In the genomic region with DNA sequence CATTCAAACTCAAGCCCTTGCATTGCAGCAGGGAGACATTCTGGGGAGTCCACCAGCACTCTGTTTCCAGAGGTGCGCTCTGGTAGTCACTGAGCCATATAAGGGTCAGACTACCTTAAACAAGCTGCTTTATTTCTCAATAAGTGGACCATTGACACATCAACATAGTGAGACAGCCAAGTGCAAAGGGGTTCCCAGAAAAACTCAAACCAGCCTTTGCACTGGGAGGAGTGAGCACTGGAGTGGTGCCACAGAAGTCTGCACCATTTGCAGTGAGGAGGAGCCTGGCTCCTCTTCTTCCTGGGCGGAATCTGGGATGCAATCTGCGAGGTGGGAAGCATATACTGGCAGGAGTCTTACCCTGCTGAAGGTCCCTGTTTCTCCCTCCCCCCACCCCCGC, we compare ENCODE assay signal across 33 cellular contexts.
"Had no signal": no experiment of that assay in that cellular context is flagged by ENCODE, and none has a peak within 500 bp of the region (broad histone marks: within the 10 kb centered on the region; RNA-seq: fewer than 3 reads in every experiment).

No MANE protein-coding gene starts in this region.

- H3K27ac ChIP-seq: adrenal gland, body of pancreas, colonic mucosa, epithelial cell of prostate, esophagus squamous epithelium, WERI-Rb-1 had no signal

- H3K4me3 ChIP-seq: adrenal gland, body of pancreas, colonic mucosa, esophagus squamous epithelium had no signal

- H3K9me3 ChIP-seq: adrenal gland, body of pancreas, colonic mucosa, esophagus squamous epithelium had no signal

- DNase-seq: activated B cell treated with CpG ODN at 0.5 μM for 24 hours; activated CD4-positive, alpha-beta memory T cell treated with anti-CD3 and anti-CD28 coated beads for 36 hours; activated CD4-positive, alpha-beta T cell treated with anti-CD3 and anti-CD28 coated beads for 36 hours; activated CD4-positive, alpha-beta T cell treated with anti-CD3 and anti-CD28 coated beads, Interleukin-2, amount 10 ng/mL, durations not matched to agents 24 days and 14 days; activated CD8-positive, alpha-beta memory T cell treated with anti-CD3 and anti-CD28 coated beads, Interleukin-2, amount 10 ng/mL, durations not matched to agents 7 days and 5 days; activated CD8-positive, alpha-beta memory T cell treated with anti-CD3 and anti-CD28 coated beads, Interleukin-2, amount 50 U/mL, for 4 hours; activated CD8-positive, alpha-beta T cell treated with anti-CD3 and anti-CD28 coated beads, Interleukin-2, amount 10 ng/mL, durations not matched to agents 7 days and 5 days; activated effector memory CD4-positive, alpha-beta T cell treated with anti-CD3 and anti-CD28 coated beads, Interleukin-2, amount 50 U/mL, for 16 hours; activated naive CD4-positive, alpha-beta T cell treated with anti-CD3 and anti-CD28 coated beads for 36 hours; activated naive CD8-positive, alpha-beta T cell treated with anti-CD3 and anti-CD28 coated beads for 36 hours; activated naive CD8-positive, alpha-beta T cell treated with anti-CD3 and anti-CD28 coated beads, Interleukin-2, amount 50 U/mL, for 24 hours; activated T-cell treated with anti-CD3 and anti-CD28 coated beads, Interleukin-2, amount 50 U/mL, for 1 hour; activated T-cell treated with anti-CD3 and anti-CD28 coated beads, Interleukin-2, amount 50 U/mL, for 48 hours; adrenal gland; amygdala; aorta; body of pancreas; central memory CD4-positive, alpha-beta T cell; cerebellar nuclear complex; colonic mucosa; effector CD8-positive, alpha-beta T cell; esophagus squamous epithelium; foreskin fibroblast; SW 1271; T-cell; T-helper 17 cell; T1000; WERI-Rb-1 had no signal

- H3K4me1 ChIP-seq: adrenal gland, body of pancreas, colonic mucosa, esophagus squamous epithelium had no signal

- H3K27me3 ChIP-seq: adrenal gland, body of pancreas, colonic mucosa, esophagus squamous epithelium had no signal

- ATAC-seq: activated CD4-positive, alpha-beta T cell treated with anti-CD3 and anti-CD28 coated beads for 36 hours; activated CD4-positive, CD25-positive, alpha-beta regulatory T cell treated with anti-CD3 and anti-CD28 coated beads, Interleukin-2, amount 50 U/mL, for 24 hours; activated CD8-positive, alpha-beta memory T cell treated with anti-CD3 and anti-CD28 coated beads, Interleukin-2, amount 10 ng/mL, durations not matched to agents 7 days and 5 days; activated CD8-positive, alpha-beta T cell treated with anti-CD3 and anti-CD28 coated beads, Interleukin-2, amount 10 ng/mL, durations not matched to agents 7 days and 5 days; activated naive CD8-positive, alpha-beta T cell treated with anti-CD3 and anti-CD28 coated beads, Interleukin-2, amount 50 U/mL, for 24 hours; body of pancreas; T-cell; T-helper 17 cell had no signal

- H3K36me3 ChIP-seq: adrenal gland, colonic mucosa, esophagus squamous epithelium, WERI-Rb-1 had no signal

- FAIRE-seq: endometrium, endothelial cell of umbilical vein, frontal cortex had no signal
